Comparison of ENCODE assay signal across 14 cellular contexts in genomic region chr2:98771264-98771663, GRCh38. TPM values are rescaled to one million over a fixed set of nuclear protein-coding genes. Genes with fewer than 3 reads are reported as not detected.
A peak's percentile ranks its signal among the peaks of the same experiment; 100 is the strongest.
DNase-seq lines count a peak whose midpoint lies in the region; ATAC-seq and TF ChIP-seq lines count a peak whose summit lies in the region.
"Had no signal": no experiment of that assay in that cellular context is flagged by ENCODE, and none has a peak within 500 bp of the region (broad histone marks: within the 10 kb centered on the region; RNA-seq: fewer than 3 reads in every experiment).

No MANE protein-coding gene starts in this region.

- H3K4me2 ChIP-seq in OCI-LY3 (ENCODE audit: low read length) (peak overlapping the region; percentile 83), smooth muscle cell (no peak overlapping the region)

- no peaks in the 10 kb centered on the region for H3K9me3 ChIP-seq in OCI-LY3 (ENCODE audit: insufficient read depth, low read length)
- H3K9me3 ChIP-seq in spleen: no peaks in the 10 kb centered on the region
- H3K9me3 ChIP-seq in smooth muscle cell (replicated peaks; ENCODE audit: low read depth): no peaks in the 10 kb centered on the region
- H3K9me3 ChIP-seq: breast epithelium, heart left ventricle had no signal

- H3K36me3 Mint-ChIP-seq in activated CD4-positive, alpha-beta T cell treated with anti-CD3 and anti-CD28 coated beads for 36 hours (ENCODE audit: low read depth): peaks cover 5% of the 10 kb centered on the region
- peaks cover 22% of the 10 kb centered on the region for H3K36me3 Mint-ChIP-seq in central memory CD8-positive, alpha-beta T cell (ENCODE audit: insufficient read depth)

- peaks cover 79% of the 10 kb centered on the region for H3K4me1 Mint-ChIP-seq in activated CD4-positive, alpha-beta T cell treated with anti-CD3 and anti-CD28 coated beads for 36 hours
- H3K4me1 Mint-ChIP-seq in central memory CD8-positive, alpha-beta T cell: peaks cover 80% of the 10 kb centered on the region

- DNase-seq in activated CD4-positive, alpha-beta T cell treated with anti-CD3 and anti-CD28 coated beads for 36 hours: peak; percentile 31
- DNase-seq in activated CD4-positive, alpha-beta T cell treated with anti-CD3 and anti-CD28 coated beads for 48 hours: no peak
- no peak for DNase-seq in central memory CD8-positive, alpha-beta T cell (ENCODE audit: low spot score in 2 of 2)
- DNase-seq in spleen (no peak), smooth muscle cell (lab: John Stamatoyannopoulos, UW; ENCODE audit: unreplicated experiment) (no peak), anterior cingulate cortex (lab: John Stamatoyannopoulos, UW) (no peak)
- DNase-seq: GOT3, heart left ventricle, left colon, NCI-H345 had no signal

- H3K27me3 Mint-ChIP-seq in activated CD4-positive, alpha-beta T cell treated with anti-CD3 and anti-CD28 coated beads for 36 hours: no peaks in the 10 kb centered on the region
- H3K27me3 Mint-ChIP-seq in central memory CD8-positive, alpha-beta T cell: no peaks in the 10 kb centered on the region

- peak overlapping the region; percentile 74 for H3K4me3 Mint-ChIP-seq in activated CD4-positive, alpha-beta T cell treated with anti-CD3 and anti-CD28 coated beads for 36 hours
- H3K4me3 Mint-ChIP-seq in central memory CD8-positive, alpha-beta T cell: peak overlapping the region; percentile 84

- H3K4me3 ChIP-seq in OCI-LY3 (ENCODE audit: low read length) (peak overlapping the region; percentile 71), spleen (peak overlapping the region in 3 of 8 donors; percentile 1 to 56 (median 26)), smooth muscle cell (no peak overlapping the region)

- WGBS in spleen, 5 donors: 80 to 94% (median 86%) methylated on average over 2 of the region's 2 CpGs
- WGBS in smooth muscle cell (ENCODE audit: low lambda C conversion rate): 87% methylated on average over 2 of the region's 2 CpGs

- H4K20me1 ChIP-seq in OCI-LY3 (ENCODE audit: insufficient read depth, low read length) (no peaks in the 10 kb centered on the region), smooth muscle cell (ENCODE audit: low read depth) (no peaks in the 10 kb centered on the region)

- H3K27ac ChIP-seq in OCI-LY3 (ENCODE audit: low read length): no peak overlapping the region
- peak overlapping the region; percentile 14 to 86 (median 76) for H3K27ac ChIP-seq in spleen
- H3K27ac ChIP-seq in smooth muscle cell (ENCODE audit: low read depth): no peak overlapping the region
- H3K27ac ChIP-seq: epithelial cell of prostate had no signal

- H3K27me3 ChIP-seq in OCI-LY3 (ENCODE audit: low read depth, low read length): no peaks in the 10 kb centered on the region
- no peaks in the 10 kb centered on the region for H3K27me3 ChIP-seq in spleen (replicated peaks in 1 of 7)
- no peaks in the 10 kb centered on the region for H3K27me3 ChIP-seq in smooth muscle cell (ENCODE audit: low read depth)
- H3K27me3 ChIP-seq: breast epithelium had no signal

- intact Hi-C loops in activated CD4-positive, alpha-beta T cell treated with anti-CD3 and anti-CD28 coated beads for 36 hours (cut with DNase I, micrococcal nuclease): loop anchor here (1.0 to 5.0 kb wide), 6 partner anchors 34 to 79 kb away; no protein-coding TSS in a partner anchor
- intact Hi-C loops in spleen (cut with DNase I; ENCODE audit: low total_unique reads): no loop called here

- H2AFZ ChIP-seq in OCI-LY3 (ENCODE audit: low read depth, low read length): peak overlapping the region; percentile 98; the same call in 1 of the 2 replicates
- no peak overlapping the region for H2AFZ ChIP-seq in smooth muscle cell (ENCODE audit: low read depth)

- no peak for ATAC-seq in activated CD4-positive, alpha-beta T cell treated with anti-CD3 and anti-CD28 coated beads for 36 hours
- ATAC-seq in central memory CD8-positive, alpha-beta T cell (replicated peaks; ENCODE audit: extremely low read depth, poor library complexity, severe bottlenecking): no peak
- ATAC-seq in GM19023 (IDR thresholded peaks at IDR 0.05; ENCODE audit: unreplicated experiment): no peak

- no peak for TF ChIP-seq POLR2A in spleen (IDR thresholded peaks at IDR 0.05)

- peak overlapping the region; percentile 41; the same call in 1 of the 2 replicates for H3K9ac ChIP-seq in OCI-LY3 (ENCODE audit: low read length)
- no peak overlapping the region for H3K9ac ChIP-seq in smooth muscle cell (ENCODE audit: low read depth)

- no peaks in the 10 kb centered on the region for H3K36me3 ChIP-seq in OCI-LY3 (replicated peaks; ENCODE audit: low read depth, low read length)
- no peaks in the 10 kb centered on the region for H3K36me3 ChIP-seq in spleen
- no peaks in the 10 kb centered on the region for H3K36me3 ChIP-seq in smooth muscle cell (ENCODE audit: low read depth)
- H3K36me3 ChIP-seq: breast epithelium, heart left ventricle had no signal

- no peaks in the 10 kb centered on the region for H3K9me3 Mint-ChIP-seq in activated CD4-positive, alpha-beta T cell treated with anti-CD3 and anti-CD28 coated beads for 36 hours (ENCODE audit: low read depth)
- no peaks in the 10 kb centered on the region for H3K9me3 Mint-ChIP-seq in central memory CD8-positive, alpha-beta T cell

- H3K79me2 ChIP-seq in OCI-LY3 (ENCODE audit: low read length) (no peaks in the 10 kb centered on the region), smooth muscle cell (ENCODE audit: low read depth) (no peaks in the 10 kb centered on the region)

- TF ChIP-seq CTCF in OCI-LY3 (IDR thresholded peaks at IDR 0.05; ENCODE audit: low read depth, low read length): no peak
- TF ChIP-seq CTCF in spleen (IDR thresholded peaks at IDR 0.05 in 8 of 11, conservative IDR thresholded peaks at IDR 0.05 in 3 of 11): no peak
- TF ChIP-seq CTCF in smooth muscle cell (IDR thresholded peaks at IDR 0.05; ENCODE audit: borderline replicate concordance, insufficient read depth, poor library complexity, severe bottlenecking): no peak

- H3F3A ChIP-seq in smooth muscle cell (ENCODE audit: low read depth): no peaks in the 10 kb centered on the region

- POLR2A ChIA-PET in activated CD4-positive, alpha-beta T cell treated with anti-CD3 and anti-CD28 coated beads for 36 hours (lab: Charles Lee): interaction anchor here (0.5 to 1.7 kb wide), 7 partner anchors 10 to 370 kb away, joined by 3 to 16 read pairs (median 3); partner anchors contain the start of genes C2orf15 and MGAT4A

- CTCF ChIA-PET in activated CD4-positive, alpha-beta T cell treated with anti-CD3 and anti-CD28 coated beads for 36 hours (lab: Charles Lee): interaction anchor here (0.8 to 2.2 kb wide), 10 partner anchors 11 to 136 kb away, joined by 3 to 11 read pairs (median 4); no protein-coding TSS in a partner anchor

- peaks cover 10% of the 10 kb centered on the region for H3K4me1 ChIP-seq in OCI-LY3 (ENCODE audit: low read length)
- peaks cover 10 to 61% (median 32%) of the 10 kb centered on the region in 6 donors for H3K4me1 ChIP-seq in spleen
- H3K4me1 ChIP-seq in smooth muscle cell (ENCODE audit: low read depth): no peaks in the 10 kb centered on the region

- H3K27ac Mint-ChIP-seq in activated CD4-positive, alpha-beta T cell treated with anti-CD3 and anti-CD28 coated beads for 36 hours: peak overlapping the region; percentile 95
- H3K27ac Mint-ChIP-seq in central memory CD8-positive, alpha-beta T cell (ENCODE audit: low read depth): peak overlapping the region; percentile 97

RNA-seq across cellular contexts. Expression of gene MGAT4A, which starts 40.3 kb away (rescaled TPM):
- total RNA-seq in activated CD4-positive, alpha-beta T cell treated with anti-CD3 and anti-CD28 coated beads for 36 hours: 10 to 100 TPM; 49.4 to 67.5 TPM
- total RNA-seq in spleen (10 to 100 TPM; 30.4 to 45.9 (median 33.9) TPM), smooth muscle cell (3.3 and 8.9 TPM in 2 replicates)
- polyA plus RNA-seq in spleen (10 to 100 TPM in 1 of 3 donors, 1 to 10 TPM in 2; 5.7 to 10.7 (median 6.2) TPM), smooth muscle cell (0.12 and 1.4 TPM in 2 replicates)

Comparison
In these comparisons a context has a peak if more than half of its experiments do, and no peak if none do; other contexts are left out.
1. H3K27ac ChIP-seq: peak in spleen (8 of 8); none in OCI-LY3 (single experiment) and smooth muscle cell (single experiment).